In genomic region chr14:39228509-39229221, GRCh38 we compare ENCODE assay signal across 14 cellular contexts. TPM values are rescaled to one million over a fixed set of nuclear protein-coding genes. Genes with fewer than 3 reads are reported as not detected.
DNase-seq lines count a peak whose midpoint lies in the region; ATAC-seq and TF ChIP-seq lines count a peak whose summit lies in the region.
"Had no signal": no experiment of that assay in that cellular context is flagged by ENCODE, and none has a peak within 500 bp of the region (broad histone marks: within the 10 kb centered on the region; RNA-seq: fewer than 3 reads in every experiment).

No MANE protein-coding gene starts in this region.

- H3K27ac ChIP-seq in neural progenitor cell = no peak overlapping the region

- DNase-seq in T-helper 1 cell = no peak
- no peak for DNase-seq in T-helper 17 cell
- no peak for DNase-seq in activated naive CD4-positive, alpha-beta T cell treated with anti-CD3 and anti-CD28 coated beads, Interleukin-2, amount 50 U/mL, for 72 hours (ENCODE audit: low spot score in 2 of 2)
- no peak for DNase-seq in neural progenitor cell (ENCODE audit: low spot score)
- no peak for DNase-seq in COR-L47 (lab: John Stamatoyannopoulos, UW)
- DNase-seq in DMS 273 (lab: John Stamatoyannopoulos, UW; ENCODE audit: unreplicated experiment) = no peak
- DNase-seq in nephron progenitor cell = no peak
- DNase-seq: 8988T; activated CD4-positive, CD25-positive, alpha-beta regulatory T cell; erythroblast had no signal

- no peak overlapping the region for H3K4me2 ChIP-seq in neural progenitor cell

- H3K36me3 Mint-ChIP-seq in T-helper 1 cell treated with Interleukin-12 subunit alpha and Interleukin-12 subunit beta and Interleukin-4 antibody, amounts not matched to agents 30 μg/mL and 1 μg/mL, for 36 hours (ENCODE audit: low read depth) = peaks cover 6% of the 10 kb centered on the region
- no peaks in the 10 kb centered on the region for H3K36me3 Mint-ChIP-seq in T-helper 17 cell (ENCODE audit: low read depth)
- H3K36me3 Mint-ChIP-seq in activated naive CD4-positive, alpha-beta T cell treated with anti-CD3 and anti-CD28 coated beads, Interleukin-2, amount 50 U/mL, for 72 hours = peaks cover 5 to 19% of the 10 kb centered on the region in 2 donors
- H3K36me3 Mint-ChIP-seq in neural progenitor cell = no peaks in the 10 kb centered on the region
- H3K36me3 Mint-ChIP-seq in nephron progenitor cell (ENCODE audit: low read depth) = no peaks in the 10 kb centered on the region

- H3F3A ChIP-seq in neural progenitor cell (ENCODE audit: low read depth) = no peaks in the 10 kb centered on the region

- H3K79me2 ChIP-seq in neural progenitor cell (ENCODE audit: low read depth) = no peaks in the 10 kb centered on the region

- peak overlapping the region; percentile 46 for H3K4me3 Mint-ChIP-seq in T-helper 1 cell treated with Interleukin-12 subunit alpha and Interleukin-12 subunit beta and Interleukin-4 antibody, amounts not matched to agents 30 μg/mL and 1 μg/mL, for 36 hours
- H3K4me3 Mint-ChIP-seq in T-helper 17 cell (no peak overlapping the region), neural progenitor cell (no peak overlapping the region), nephron progenitor cell (no peak overlapping the region)
- H3K4me3 Mint-ChIP-seq: neural crest cell had no signal

- H3K9ac ChIP-seq in neural progenitor cell = no peak overlapping the region

- H2AFZ ChIP-seq in neural progenitor cell (replicated peaks) = peak overlapping the region; percentile 52

- no peaks in the 10 kb centered on the region for H4K20me1 ChIP-seq in neural progenitor cell (ENCODE audit: low read depth)

- H3K36me3 ChIP-seq in neural progenitor cell = no peaks in the 10 kb centered on the region
- H3K36me3 ChIP-seq: HAP-1 had no signal

- peaks cover 6% of the 10 kb centered on the region for H3K9me3 Mint-ChIP-seq in T-helper 1 cell treated with Interleukin-12 subunit alpha and Interleukin-12 subunit beta and Interleukin-4 antibody, amounts not matched to agents 30 μg/mL and 1 μg/mL, for 36 hours
- peaks cover 7 to 12% of the 10 kb centered on the region in 2 donors for H3K9me3 Mint-ChIP-seq in activated naive CD4-positive, alpha-beta T cell treated with anti-CD3 and anti-CD28 coated beads, Interleukin-2, amount 50 U/mL, for 72 hours
- no peaks in the 10 kb centered on the region for H3K9me3 Mint-ChIP-seq in neural progenitor cell
- H3K9me3 Mint-ChIP-seq in nephron progenitor cell = no peaks in the 10 kb centered on the region
- H3K9me3 Mint-ChIP-seq: neural crest cell had no signal

- H3K9me3 ChIP-seq in T-helper 17 cell (ENCODE audit: control insufficient read depth, low read length, poor library complexity, severe bottlenecking) = no peaks in the 10 kb centered on the region
- no peaks in the 10 kb centered on the region for H3K9me3 ChIP-seq in neural progenitor cell (ENCODE audit: low read depth)
- H3K9me3 ChIP-seq: HAP-1 had no signal

- H3K4me3 ChIP-seq in neural progenitor cell = no peak overlapping the region
- H3K4me3 ChIP-seq: HAP-1 had no signal

- peaks cover 42% of the 10 kb centered on the region for H3K4me1 Mint-ChIP-seq in T-helper 1 cell treated with Interleukin-12 subunit alpha and Interleukin-12 subunit beta and Interleukin-4 antibody, amounts not matched to agents 30 μg/mL and 1 μg/mL, for 36 hours (ENCODE audit: low read depth)
- H3K4me1 Mint-ChIP-seq in T-helper 17 cell (peaks cover 15% of the 10 kb centered on the region), neural progenitor cell (no peaks in the 10 kb centered on the region), nephron progenitor cell (no peaks in the 10 kb centered on the region)
- H3K4me1 Mint-ChIP-seq: neural crest cell had no signal

- H3K27ac Mint-ChIP-seq in T-helper 1 cell treated with Interleukin-12 subunit alpha and Interleukin-12 subunit beta and Interleukin-4 antibody, amounts not matched to agents 30 μg/mL and 1 μg/mL, for 36 hours = peak overlapping the region; percentile 96
- peak overlapping the region; percentile 91 for H3K27ac Mint-ChIP-seq in T-helper 17 cell
- H3K27ac Mint-ChIP-seq in activated naive CD4-positive, alpha-beta T cell treated with anti-CD3 and anti-CD28 coated beads, Interleukin-2, amount 50 U/mL, for 72 hours = peak overlapping the region; percentile 98 to 99
- no peak overlapping the region for H3K27ac Mint-ChIP-seq in neural progenitor cell
- no peak overlapping the region for H3K27ac Mint-ChIP-seq in nephron progenitor cell

- ATAC-seq in T-helper 17 cell = no peak
- ATAC-seq in activated naive CD4-positive, alpha-beta T cell treated with anti-CD3 and anti-CD28 coated beads, Interleukin-2, amount 50 U/mL, for 72 hours = no peak
- ATAC-seq: left lobe of liver had no signal

- no peaks in the 10 kb centered on the region for H3K27me3 ChIP-seq in neural progenitor cell

- H3K27me3 Mint-ChIP-seq in T-helper 1 cell treated with Interleukin-12 subunit alpha and Interleukin-12 subunit beta and Interleukin-4 antibody, amounts not matched to agents 30 μg/mL and 1 μg/mL, for 36 hours (ENCODE audit: low read depth) = peaks cover 4% of the 10 kb centered on the region
- H3K27me3 Mint-ChIP-seq in T-helper 17 cell (no peaks in the 10 kb centered on the region), neural progenitor cell (ENCODE audit: insufficient read depth, low read depth) (no peaks in the 10 kb centered on the region), nephron progenitor cell (ENCODE audit: low read depth, poor library complexity) (peaks cover 5% of the 10 kb centered on the region)

- H3K4me1 ChIP-seq in neural progenitor cell = no peaks in the 10 kb centered on the region
- H3K4me1 ChIP-seq: HAP-1 had no signal

- TF ChIP-seq CTCF in neural progenitor cell (IDR thresholded peaks at IDR 0.05) = no peak
- no peak for TF ChIP-seq CTCF in nephron progenitor cell (IDR thresholded peaks at IDR 0.05)

RNA-seq across cellular contexts. Expression of gene MIA2, which starts 5.0 kb away (rescaled TPM):
- total RNA-seq in T-helper 17 cell (10 to 100 TPM; 22.2 to 23.4 TPM), neural progenitor cell (ENCODE audit: low replicate concordance) (11.2 and 13.0 TPM in 2 replicates)
- 10 to 100 TPM; 17.6 to 19.0 TPM for total RNA-seq in activated naive CD4-positive, alpha-beta T cell treated with anti-CD3 and anti-CD28 coated beads, Interleukin-2, amount 50 U/mL, for 72 hours

RNA-seq across cellular contexts. Expression of gene PNN, which starts 53.6 kb away (rescaled TPM):
- total RNA-seq in T-helper 17 cell = 100 to 1,000 TPM; 110 to 119 TPM
- 100 to 1,000 TPM; 114 to 122 TPM for total RNA-seq in activated naive CD4-positive, alpha-beta T cell treated with anti-CD3 and anti-CD28 coated beads, Interleukin-2, amount 50 U/mL, for 72 hours
- total RNA-seq in neural progenitor cell (ENCODE audit: low replicate concordance) = 82.8 and 110 TPM in 2 replicates

RNA-seq across cellular contexts. Expression of gene TRAPPC6B, which starts 58.5 kb away (rescaled TPM):
- total RNA-seq in T-helper 17 cell = 10 to 100 TPM; 13.8 to 15.2 TPM
- total RNA-seq in activated naive CD4-positive, alpha-beta T cell treated with anti-CD3 and anti-CD28 coated beads, Interleukin-2, amount 50 U/mL, for 72 hours = 10 to 100 TPM; 21.5 to 29.4 TPM
- 22.3 and 32.5 TPM in 2 replicates for total RNA-seq in neural progenitor cell (ENCODE audit: low replicate concordance)

Comparison
In these comparisons a context has a peak if more than half of its experiments do, and no peak if none do; other contexts are left out.
1. H3K27ac Mint-ChIP-seq: peak in T-helper 1 cell treated with Interleukin-12 subunit alpha and Interleukin-12 subunit beta and Interleukin-4 antibody, amounts not matched to agents 30 μg/mL and 1 μg/mL, for 36 hours (single experiment), T-helper 17 cell (single experiment) and activated naive CD4-positive, alpha-beta T cell treated with anti-CD3 and anti-CD28 coated beads, Interleukin-2, amount 50 U/mL, for 72 hours (2 of 2); none in neural progenitor cell (single experiment) and nephron progenitor cell (single experiment).